8 cellular contexts compared by ENCODE assay signal in genomic region chr7:5692112-5692844, GRCh38.
DNase-seq lines count a peak whose midpoint lies in the region; ATAC-seq, FAIRE-seq and TF ChIP-seq lines count a peak whose summit lies in the region.

No MANE protein-coding gene starts in this region.

- RAD21 ChIA-PET in GM12878 (lab: Charles Lee; ENCODE audit: unreplicated experiment): interaction anchor here (1.6 to 4.3 kb wide), 8 partner anchors 9 to 198 kb away, joined by 5 to 79 read pairs (median 16); no protein-coding TSS in a partner anchor

- peaks cover 59% of the 10 kb centered on the region for H3K79me2 ChIP-seq in Loucy (ENCODE audit: insufficient read depth, low read length)
- H3K79me2 ChIP-seq in GM12878 (ENCODE audit: control insufficient read depth, insufficient read depth, low read length): peaks cover 71% of the 10 kb centered on the region
- peaks cover 15% of the 10 kb centered on the region for H3K79me2 ChIP-seq in keratinocyte (ENCODE audit: control insufficient read depth, insufficient read depth, low read length)

- H4K20me1 ChIP-seq in Loucy (ENCODE audit: insufficient read depth, low read length, poor library complexity, severe bottlenecking): peaks cover 6% of the 10 kb centered on the region
- H4K20me1 ChIP-seq in GM12878 (ENCODE audit: control insufficient read depth, insufficient read depth): no peaks in the 10 kb centered on the region
- no peaks in the 10 kb centered on the region for H4K20me1 ChIP-seq in keratinocyte (ENCODE audit: control insufficient read depth, extremely low read depth, insufficient read depth, low read length)

- no peaks in the 10 kb centered on the region for H3K9me3 ChIP-seq in Loucy (ENCODE audit: insufficient read depth, low read depth, low read length)
- no peaks in the 10 kb centered on the region for H3K9me3 ChIP-seq in GM12878 (replicated peaks; ENCODE audit: control insufficient read depth, insufficient read depth, low read length)
- H3K9me3 ChIP-seq in keratinocyte (ENCODE audit: control insufficient read depth, low read depth, low read length): no peaks in the 10 kb centered on the region

- H3K27me3 ChIP-seq in Loucy (ENCODE audit: insufficient read depth, low read length, poor library complexity, severe bottlenecking) (no peaks in the 10 kb centered on the region), GM12878 (replicated peaks in 1 of 2; ENCODE audit: control insufficient read depth in 2 of 2, insufficient read depth in 2 of 2, low read length in 1 of 2) (no peaks in the 10 kb centered on the region), keratinocyte (ENCODE audit: control insufficient read depth, extremely low read depth, insufficient read depth, low read length) (no peaks in the 10 kb centered on the region)

- TF ChIP-seq CTCF in Loucy (conservative IDR thresholded peaks at IDR 0.05; ENCODE audit: low read length): no peak
- no peak for TF ChIP-seq CTCF in GM12878 (IDR thresholded peaks at IDR 0.05 in 2 of 3, conservative IDR thresholded peaks at IDR 0.05 in 1 of 3; ENCODE audit: control insufficient read depth in 2 of 3, extremely low read depth in 1 of 3, insufficient read depth in 1 of 3, low read depth in 3 of 3, low read length in 3 of 3)
- TF ChIP-seq CTCF in keratinocyte (optimal IDR thresholded peaks at IDR 0.05 in 1 of 3, IDR thresholded peaks at IDR 0.05 in 1 of 3, conservative IDR thresholded peaks at IDR 0.05 in 1 of 3; ENCODE audit: extremely low read depth in 1 of 3, insufficient read depth in 2 of 3, low read length in 3 of 3): no peak

- H3K27ac ChIP-seq in GM12878 (ENCODE audit: control insufficient read depth, insufficient read depth) (peak overlapping the region; percentile 94), keratinocyte (ENCODE audit: control insufficient read depth, insufficient read depth, low read length) (peak overlapping the region; percentile 97)

- WGBS in GM12878 (ENCODE audit: insufficient coverage, insufficient replicate concordance, low lambda C conversion rate, missing lambda C conversion rate): 30% methylated on average over 14 of the region's 14 CpGs

- H3K9me1 ChIP-seq in keratinocyte (ENCODE audit: control insufficient read depth, extremely low read depth, insufficient read depth, low read length): no peaks in the 10 kb centered on the region

- H3K36me3 ChIP-seq in Loucy (ENCODE audit: insufficient read depth, low read length) (no peaks in the 10 kb centered on the region; the same call in 1 of the 2 replicates), GM12878 (ENCODE audit: control insufficient read depth in 2 of 2, insufficient read depth in 2 of 2, low read length in 1 of 2) (peaks cover 2 to 4% of the 10 kb centered on the region in 2 experiments; a peak in 3 of 4 replicates), keratinocyte (ENCODE audit: control insufficient read depth in 2 of 2, extremely low read depth in 1 of 2, insufficient read depth in 2 of 2, low read length in 2 of 2) (peaks cover 10 to 11% of the 10 kb centered on the region in 2 experiments)

- in situ Hi-C loops in GM12878 (cut with MboI): no loop called here

- no peak overlapping the region for H2AFZ ChIP-seq in Loucy (ENCODE audit: low read length)
- no peak overlapping the region for H2AFZ ChIP-seq in GM12878 (ENCODE audit: control insufficient read depth, low read depth, low read length)
- peak overlapping the region; percentile 61 for H2AFZ ChIP-seq in keratinocyte (ENCODE audit: control insufficient read depth, low read length)

- H3K4me1 ChIP-seq in Loucy (ENCODE audit: insufficient read depth, low read length, poor library complexity, severe bottlenecking): peaks cover 44% of the 10 kb centered on the region
- peaks cover 74% of the 10 kb centered on the region for H3K4me1 ChIP-seq in GM12878 (ENCODE audit: control insufficient read depth, insufficient read depth, low read length)
- peaks cover 40% of the 10 kb centered on the region for H3K4me1 ChIP-seq in keratinocyte (ENCODE audit: control insufficient read depth, extremely low read depth, insufficient read depth, low read length)

- CTCF ChIA-PET in GM12878 (lab: Yijun Ruan, JAX): interaction anchor here (0.6 to 15.6 kb wide), 8 partner anchors 10 to 198 kb away, joined by 3 to 407 read pairs (median 19); partner anchors contain the start of gene RNF216

- DNase-seq in Ammon's horn (ENCODE audit: low spot score): peak; percentile 69
- no peak for DNase-seq in GM12878 (ENCODE audit: low read depth, low spot score)
- DNase-seq in keratinocyte (ENCODE audit: low read depth, low spot score): peak; percentile 45
- peak; percentile 77 for DNase-seq in smooth muscle cell of the brain vasculature (ENCODE audit: low read depth, low spot score)
- DNase-seq in middle frontal gyrus (ENCODE audit: extremely low spot score, low spot score): no peak
- no peak for DNase-seq in NCI-H526 treated with DMSO at 0.1 percent for 48 hours (lab: John Stamatoyannopoulos, UW)

- H3K4me2 ChIP-seq in Loucy (ENCODE audit: low read depth, low read length, poor library complexity, severe bottlenecking) (no peak overlapping the region), GM12878 (ENCODE audit: control insufficient read depth, insufficient read depth) (peak overlapping the region; percentile 63), keratinocyte (ENCODE audit: control insufficient read depth, extremely low read depth, insufficient read depth, low read depth, low read length) (peak overlapping the region; percentile 88)

- 0 out of 2 replicates have a peak, but pooled peaks have one; percentile 19 for TF ChIP-seq POLR2A in GM12878 (IDR thresholded peaks at IDR 0.05; ENCODE audit: low read depth, low read length)

- H3K4me3 ChIP-seq in Loucy (ENCODE audit: low read length, poor library complexity, severe bottlenecking) (no peak overlapping the region), GM12878 (peak overlapping the region; percentile 59; the same call in 1 of the 2 replicates), keratinocyte (ENCODE audit: control insufficient read depth in 2 of 3, extremely low read depth in 1 of 3, insufficient read depth in 2 of 3, low read depth in 1 of 3, low read length in 3 of 3) (peak overlapping the region in 2 of 3 experiments; percentile 20 to 35)

- POLR2A ChIA-PET in GM12878 (lab: Charles Lee): interaction anchor here (1.1 to 5.4 kb wide), 9 partner anchors 9 to 166 kb away, joined by 3 to 39 read pairs (median 7); no protein-coding TSS in a partner anchor

- SMC1A ChIA-PET in GM12878 (lab: Charles Lee; ENCODE audit: uncharacterized antibody, unreplicated experiment): interaction anchor here (1.2 to 7.1 kb wide), 11 partner anchors 8 to 198 kb away, joined by 3 to 106 read pairs (median 12); no protein-coding TSS in a partner anchor

- H3K9ac ChIP-seq in Loucy (ENCODE audit: low read depth, low read length, poor library complexity, severe bottlenecking) (peak overlapping the region; percentile 72), GM12878 (ENCODE audit: control insufficient read depth, insufficient read depth, low read length) (peak overlapping the region; percentile 11), keratinocyte (ENCODE audit: control insufficient read depth, extremely low read depth, insufficient read depth, low read length) (peak overlapping the region; percentile 81)

- dilution Hi-C loops in keratinocyte (cut with MboI; ENCODE audit: extremely low pct_ligation_motif_present, low sequenced_read_pairs): no loop called here

- intact Hi-C loops in GM12878 (cut with micrococcal nuclease; ENCODE audit: unreplicated experiment): no loop called here

- no peak for TF ChIP-seq EP300 in GM12878 (IDR thresholded peaks at IDR 0.05; ENCODE audit: borderline replicate concordance in 1 of 2, control insufficient read depth in 1 of 2, low read depth in 2 of 2, low read length in 2 of 2)

- no peaks in the 10 kb centered on the region for H3K9me2 ChIP-seq in Loucy (replicated peaks; ENCODE audit: low read depth, low read length)

- FAIRE-seq in GM12878 (lab: Jason Lieb, UNC): no peak
- FAIRE-seq in keratinocyte (lab: Jason Lieb, UNC): peak; percentile 84

- no peak for TF ChIP-seq RAD21 in GM12878 (IDR thresholded peaks at IDR 0.05; ENCODE audit: insufficient read depth, low read depth, low read length)

- BruUV-seq in GM12878 (replicated peaks; lab: Mats Ljungman, UMichigan): no TSS peak

- ATAC-seq in GM12878 (no peak), GM19328 (IDR thresholded peaks at IDR 0.05; ENCODE audit: unreplicated experiment) (no peak)

- no peaks in the 10 kb centered on the region for H3F3A ChIP-seq in Loucy (ENCODE audit: low read depth)

TF ChIP-seq in GM12878, 131 proteins besides CTCF, POLR2A, EP300 and RAD21:
- TF ChIP-seq POLR2AphosphoS2 (IDR thresholded peaks at IDR 0.05; ENCODE audit: low read depth, low read length): 0 out of 2 replicates have a peak, but pooled peaks have one; percentile 2
- TF ChIP-seq POLR2AphosphoS5 (IDR thresholded peaks at IDR 0.05; ENCODE audit: low read length): peak; percentile 9; the same call in 1 of the 2 replicates
- TF ChIP-seq RAD51 (IDR thresholded peaks at IDR 0.05): no peak
- TF ChIP-seq SMAD5 (IDR thresholded peaks at IDR 0.05; ENCODE audit: low read depth): peak; percentile 17; the same call in 1 of the 2 replicates
TF ChIP-seq in GM12878: peak in this region for 3.

Comparison
In these comparisons a context has a peak if more than half of its experiments do, and no peak if none do; other contexts are left out.
1. DNase-seq: peak in Ammon's horn (single experiment), keratinocyte (single experiment) and smooth muscle cell of the brain vasculature (single experiment); none in GM12878 (single experiment), middle frontal gyrus (single experiment) and NCI-H526 treated with DMSO at 0.1 percent for 48 hours (single experiment).
2. H3K9ac ChIP-seq: peak in every context shown above with its lines; median percentile 81 in keratinocyte; 72 in Loucy; 11 in GM12878.